Comparison of ENCODE assay signal across 8 cellular contexts in the genomic region with DNA sequence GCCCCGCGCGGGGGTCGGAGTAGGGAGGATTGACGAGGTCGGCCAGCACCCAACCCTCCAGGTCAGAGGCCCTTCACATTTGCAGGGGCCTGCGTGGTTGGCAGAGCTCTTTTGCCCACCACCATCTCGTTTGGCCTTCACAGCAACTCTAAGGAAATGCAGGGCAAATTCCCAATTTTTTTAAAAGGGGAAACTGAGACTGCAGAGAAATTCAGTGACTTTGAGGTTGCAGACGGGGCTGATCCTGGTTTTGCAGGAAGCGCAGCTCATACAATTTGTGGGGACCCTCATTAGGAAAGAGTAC. TPM values are rescaled to one million over a fixed set of nuclear protein-coding genes. Genes with fewer than 3 reads are reported as not detected.
A peak's percentile ranks its signal among the peaks of the same experiment; 100 is the strongest.
DNase-seq lines count a peak whose midpoint lies in the region; ATAC-seq, FAIRE-seq and TF ChIP-seq lines count a peak whose summit lies in the region.

No MANE protein-coding gene starts in this region.

- peaks cover 31% of the 10 kb centered on the region for H3K4me1 Mint-ChIP-seq in activated CD8-positive, alpha-beta memory T cell treated with anti-CD3 and anti-CD28 coated beads, Interleukin-2, amount 10 ng/mL, durations not matched to agents 7 days and 5 days
- H3K4me1 Mint-ChIP-seq in astrocyte (ENCODE audit: low read depth, unreplicated experiment): peaks cover 16% of the 10 kb centered on the region

- 9% methylated on average over 7 of the region's 10 CpGs for WGBS in right lobe of liver (ENCODE audit: insufficient coverage, low coverage, low lambda C conversion rate, missing lambda C conversion rate)
- WGBS in thyroid gland, 2 donors: 8 to 26% methylated on average over 4 to 10 of the region's 10 CpGs

- no peak for TF ChIP-seq CTCF in astrocyte (IDR thresholded peaks at IDR 0.05; ENCODE audit: insufficient read depth, low read depth, low read length)
- no peak for TF ChIP-seq CTCF in right lobe of liver (IDR thresholded peaks at IDR 0.05)
- no peak for TF ChIP-seq CTCF in thyroid gland (IDR thresholded peaks at IDR 0.05)

- peak overlapping the region; percentile 95 for H3K9ac ChIP-seq in astrocyte (ENCODE audit: low read length)

- peaks cover 13% of the 10 kb centered on the region for H3K4me1 ChIP-seq in astrocyte (ENCODE audit: insufficient read depth, low read length)
- peaks cover 0 to 28% (median 8%) of the 10 kb centered on the region in 4 donors for H3K4me1 ChIP-seq in right lobe of liver
- peaks cover 26 to 38% of the 10 kb centered on the region in 2 donors for H3K4me1 ChIP-seq in thyroid gland

- peak overlapping the region; percentile 90 for H3K4me2 ChIP-seq in astrocyte (ENCODE audit: low read length)

- H3K9me3 Mint-ChIP-seq in activated CD8-positive, alpha-beta memory T cell treated with anti-CD3 and anti-CD28 coated beads, Interleukin-2, amount 10 ng/mL, durations not matched to agents 7 days and 5 days (ENCODE audit: low read depth): no peaks in the 10 kb centered on the region
- no peaks in the 10 kb centered on the region for H3K9me3 Mint-ChIP-seq in astrocyte (ENCODE audit: unreplicated experiment)

- H4K20me1 ChIP-seq in astrocyte (ENCODE audit: insufficient read depth, low read length): peaks cover 35% of the 10 kb centered on the region

- H3K79me2 ChIP-seq in astrocyte (ENCODE audit: insufficient read depth, low read length): peaks cover 51% of the 10 kb centered on the region

- no peaks in the 10 kb centered on the region for H3K27me3 Mint-ChIP-seq in activated CD8-positive, alpha-beta memory T cell treated with anti-CD3 and anti-CD28 coated beads, Interleukin-2, amount 10 ng/mL, durations not matched to agents 7 days and 5 days
- no peaks in the 10 kb centered on the region for H3K27me3 Mint-ChIP-seq in astrocyte (ENCODE audit: low read depth, unreplicated experiment)

- H3K36me3 Mint-ChIP-seq in activated CD8-positive, alpha-beta memory T cell treated with anti-CD3 and anti-CD28 coated beads, Interleukin-2, amount 10 ng/mL, durations not matched to agents 7 days and 5 days: peaks cover 13% of the 10 kb centered on the region
- peaks cover 7% of the 10 kb centered on the region for H3K36me3 Mint-ChIP-seq in astrocyte (ENCODE audit: low read depth, unreplicated experiment)

- peak overlapping the region; percentile 92 for H3K27ac Mint-ChIP-seq in activated CD8-positive, alpha-beta memory T cell treated with anti-CD3 and anti-CD28 coated beads, Interleukin-2, amount 10 ng/mL, durations not matched to agents 7 days and 5 days
- H3K27ac Mint-ChIP-seq in astrocyte (ENCODE audit: unreplicated experiment): no peak overlapping the region

- TF ChIP-seq POLR2A in right lobe of liver (IDR thresholded peaks at IDR 0.05) (no peak), thyroid gland (IDR thresholded peaks at IDR 0.05) (no peak)

- FAIRE-seq in astrocyte (lab: Jason Lieb, UNC): no peak

- H3K27me3 ChIP-seq in astrocyte (ENCODE audit: insufficient read depth, low read length): no peaks in the 10 kb centered on the region
- H3K27me3 ChIP-seq in right lobe of liver: no peaks in the 10 kb centered on the region
- H3K27me3 ChIP-seq in thyroid gland: no peaks in the 10 kb centered on the region

- H3K36me3 ChIP-seq in astrocyte (ENCODE audit: insufficient read depth, low read length) (no peaks in the 10 kb centered on the region), right lobe of liver (no peaks in the 10 kb centered on the region), thyroid gland (no peaks in the 10 kb centered on the region)

- CTCF ChIA-PET in activated CD8-positive, alpha-beta memory T cell treated with anti-CD3 and anti-CD28 coated beads, Interleukin-2, amount 10 ng/mL, durations not matched to agents 7 days and 5 days (lab: Charles Lee): interaction anchor here (0.7 kb wide), 1 partner anchor 62 kb away, joined by 6 read pairs; no protein-coding TSS in a partner anchor

- H3K4me3 ChIP-seq in astrocyte (ENCODE audit: insufficient read depth, low read depth, low read length) (peak overlapping the region; percentile 92), right lobe of liver (peak overlapping the region; percentile 84 to 95 (median 86)), thyroid gland (replicated peaks in 1 of 3) (peak overlapping the region; percentile 82 to 95 (median 88))

- no peak for ATAC-seq in activated CD8-positive, alpha-beta memory T cell treated with anti-CD3 and anti-CD28 coated beads, Interleukin-2, amount 10 ng/mL, durations not matched to agents 7 days and 5 days
- ATAC-seq in right lobe of liver (no peak), HG03521 (IDR thresholded peaks at IDR 0.05; ENCODE audit: unreplicated experiment) (no peak)

- peak overlapping the region; percentile 97 for H3K4me3 Mint-ChIP-seq in activated CD8-positive, alpha-beta memory T cell treated with anti-CD3 and anti-CD28 coated beads, Interleukin-2, amount 10 ng/mL, durations not matched to agents 7 days and 5 days
- peak overlapping the region; percentile 91 for H3K4me3 Mint-ChIP-seq in astrocyte (ENCODE audit: unreplicated experiment)

- H3K27ac ChIP-seq in astrocyte (ENCODE audit: low read depth, low read length) (peak overlapping the region; percentile 85), right lobe of liver (peak overlapping the region; percentile 81 to 89 (median 85)), thyroid gland (peak overlapping the region; percentile 84 to 95 (median 93))

- intact Hi-C loops in right lobe of liver (cut with DNase I) (no loop called here), thyroid gland (cut with DNase I) (no loop called here)

- H2AFZ ChIP-seq in astrocyte (ENCODE audit: low read depth, low read length): peak overlapping the region; percentile 77

- no peak for DNase-seq in activated CD8-positive, alpha-beta memory T cell treated with anti-CD3 and anti-CD28 coated beads, Interleukin-2, amount 10 ng/mL, durations not matched to agents 7 days and 5 days
- DNase-seq in activated CD8-positive, alpha-beta memory T cell treated with anti-CD3 and anti-CD28 coated beads, Interleukin-2, amount 50 U/mL, for 48 hours: no peak
- DNase-seq in astrocyte (ENCODE audit: low read depth) (no peak), right lobe of liver (no peak), thyroid gland (no peak), NCI-H82 treated with DMSO at 0.1 percent for 48 hours (lab: John Stamatoyannopoulos, UW; ENCODE audit: unreplicated experiment) (no peak), ecto neural progenitor cell (ENCODE audit: low spot score) (no peak)

- H3K9me3 ChIP-seq in astrocyte (ENCODE audit: insufficient read depth, low read depth, low read length) (no peaks in the 10 kb centered on the region), right lobe of liver (no peaks in the 10 kb centered on the region), thyroid gland (no peaks in the 10 kb centered on the region)

RNA-seq across cellular contexts. Expression of gene ACBD3, which starts 0.4 kb away (rescaled TPM):
- 10 to 100 TPM; 19.4 to 20.0 TPM for total RNA-seq in activated CD8-positive, alpha-beta memory T cell treated with anti-CD3 and anti-CD28 coated beads, Interleukin-2, amount 10 ng/mL, durations not matched to agents 7 days and 5 days
- total RNA-seq in astrocyte: 66.7 and 69.4 TPM in 2 replicates
- 10 to 100 TPM; 14.6 to 23.6 (median 17.5) TPM for total RNA-seq in right lobe of liver
- 10 to 100 TPM; 56.4 to 74.2 (median 66.0) TPM for total RNA-seq in thyroid gland

RNA-seq across cellular contexts. Expression of gene MIXL1, which starts 36.5 kb away (rescaled TPM):
- total RNA-seq in activated CD8-positive, alpha-beta memory T cell treated with anti-CD3 and anti-CD28 coated beads, Interleukin-2, amount 10 ng/mL, durations not matched to agents 7 days and 5 days: not detected
- 0.16 TPM in 1 of 2 replicates, not detected in the other for total RNA-seq in astrocyte
- under 1 TPM in 1 of 6 experiments, not detected in 5; 0.29 TPM for total RNA-seq in right lobe of liver
- total RNA-seq in thyroid gland: not detected
